ENCODE assay signal across 35 cellular contexts in the genomic region with DNA sequence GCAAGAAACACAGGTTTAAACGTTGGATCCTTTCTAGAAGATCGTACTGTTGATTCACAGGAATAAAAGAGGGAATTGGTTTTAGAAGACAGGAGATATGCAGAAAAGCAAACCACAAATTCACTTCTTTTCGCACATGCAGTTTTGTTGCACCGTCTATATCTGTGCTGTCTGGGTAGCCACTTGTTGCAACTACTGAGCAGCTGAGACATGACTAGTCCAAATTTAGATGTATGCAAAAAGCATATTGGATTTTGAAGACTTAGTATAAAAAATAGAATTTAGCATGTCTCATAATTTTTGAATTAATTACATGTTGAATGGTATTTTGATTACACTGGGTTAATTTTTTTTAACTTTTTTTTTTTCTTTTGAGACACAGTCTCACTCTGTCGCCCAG.
"Had no signal": no experiment of that assay in that cellular context is flagged by ENCODE, and none has a peak within 500 bp of the region (broad histone marks: within the 10 kb centered on the region; RNA-seq: fewer than 3 reads in every experiment).

No MANE protein-coding gene starts in this region.

- H3K4me2 ChIP-seq: PC-9 had no signal

- H2AFZ ChIP-seq: PC-9 had no signal

- H3K27ac Mint-ChIP-seq: activated CD8-positive, alpha-beta T cell treated with anti-CD3 and anti-CD28 coated beads, Interleukin-2, amount 10 ng/mL, durations not matched to agents 7 days and 5 days; activated naive CD4-positive, alpha-beta T cell treated with anti-CD3 and anti-CD28 coated beads for 36 hours; activated naive CD4-positive, alpha-beta T cell treated with anti-CD3 and anti-CD28 coated beads, Interleukin-2, amount 50 U/mL, for 72 hours; activated T-helper 1 cell treated with anti-CD3 and anti-CD28 coated beads, Interleukin-12 subunit alpha, Interleukin-12 subunit beta, Interleukin-2, Interleukin-4 antibody, amounts not matched to agents 30 ng/mL and 10 ng/mL and 1 ng/mL, durations not matched to agents 14 hours and 24 hours and 36 hours had no signal

- ATAC-seq: activated CD8-positive, alpha-beta T cell treated with anti-CD3 and anti-CD28 coated beads, Interleukin-2, amount 10 ng/mL, durations not matched to agents 7 days and 5 days; activated naive CD4-positive, alpha-beta T cell treated with anti-CD3 and anti-CD28 coated beads, Interleukin-2, amount 50 U/mL, for 72 hours; activated T-cell treated with anti-CD3 and anti-CD28 coated beads, Interleukin-2, amount 50 U/mL, for 4 hours; Right ventricle myocardium inferior; SK-N-SH treated with all-trans-retinoic acid at 6 μM for 48 hours had no signal

- H3K9me3 Mint-ChIP-seq: activated naive CD4-positive, alpha-beta T cell treated with anti-CD3 and anti-CD28 coated beads, Interleukin-2, amount 50 U/mL, for 72 hours had no signal

- H3K4me3 Mint-ChIP-seq: activated CD8-positive, alpha-beta T cell treated with anti-CD3 and anti-CD28 coated beads, Interleukin-2, amount 10 ng/mL, durations not matched to agents 7 days and 5 days; activated naive CD4-positive, alpha-beta T cell treated with anti-CD3 and anti-CD28 coated beads for 36 hours; activated T-cell treated with anti-CD3 and anti-CD28 coated beads, Interleukin-2, amount 50 U/mL, for 4 hours; activated T-helper 1 cell treated with anti-CD3 and anti-CD28 coated beads, Interleukin-12 subunit alpha, Interleukin-12 subunit beta, Interleukin-2, Interleukin-4 antibody, amounts not matched to agents 30 ng/mL and 10 ng/mL and 1 ng/mL, durations not matched to agents 14 hours and 24 hours and 36 hours had no signal

- H3K36me3 ChIP-seq: brain microvascular endothelial cell had no signal

- H3K27me3 ChIP-seq: brain microvascular endothelial cell had no signal

- H3K27ac ChIP-seq: brain microvascular endothelial cell, PC-9, RWPE1, VCaP had no signal

- H3K4me3 ChIP-seq: PC-9 had no signal

- DNase-seq: activated CD4-positive, alpha-beta T cell treated with anti-CD3 and anti-CD28 coated beads for 1 hour; activated CD4-positive, alpha-beta T cell treated with anti-CD3 and anti-CD28 coated beads for 48 hours; activated CD4-positive, alpha-beta T cell treated with anti-CD3 and anti-CD28 coated beads, Interleukin-2, amount 50 U/mL, for 4 hours; activated CD4-positive, CD25-positive, alpha-beta regulatory T cell; activated CD8-positive, alpha-beta T cell treated with anti-CD3 and anti-CD28 coated beads, Interleukin-2, amount 10 ng/mL, durations not matched to agents 7 days and 5 days; activated gamma-delta T cell treated with Interleukin-2 at 50 U/mL for 16 hours; activated naive CD4-positive, alpha-beta T cell treated with anti-CD3 and anti-CD28 coated beads for 36 hours; activated T-cell treated with anti-CD3 and anti-CD28 coated beads, Interleukin-2, amount 50 U/mL, for 4 hours; amniotic stem cell; aorta; brain microvascular endothelial cell; central memory CD4-positive, alpha-beta T cell; NCI-H1092 treated with DMSO at 0.1 percent for 48 hours; NCI-H1417; NCI-H146; NCI-H187; NCI-H2029 treated with DMSO at 0.1 percent for 48 hours; NCI-H2107; NCI-H2171; NCI-H510A; NCI-H526; NCI-H748 treated with DMSO at 0.1 percent for 48 hours; NK-92 treated with Interleukin-12 subunit alpha and Interleukin-12 subunit beta, amount 100 ng/mL, for 24 hours; SIG-M5; SW 1271; T-helper 1 cell; T-helper 2 cell; T-helper 9 cell had no signal
